ENCODE assay signal across 17 cellular contexts in the genomic region with DNA sequence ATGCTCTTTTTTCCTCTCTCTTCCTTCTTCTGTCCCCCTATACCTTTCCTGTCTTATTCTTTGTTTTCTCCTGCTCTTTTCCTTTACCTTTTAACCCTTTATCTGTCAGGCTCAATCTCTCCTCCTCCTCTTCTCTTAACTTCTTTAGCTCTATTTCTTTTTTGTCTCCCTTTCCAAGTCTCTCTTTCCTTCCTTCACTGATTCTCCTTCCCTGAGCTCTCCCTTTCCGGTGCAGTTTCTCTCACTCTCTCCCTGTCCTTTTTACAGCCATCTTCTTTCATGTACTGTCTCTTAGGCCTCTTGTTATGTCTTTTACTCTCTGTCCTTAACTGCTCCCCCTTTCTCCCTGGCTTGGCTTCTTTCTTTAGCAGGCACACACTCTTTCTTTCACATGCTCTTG.
"Had no signal": no experiment of that assay in that cellular context is flagged by ENCODE, and none has a peak within 500 bp of the region (broad histone marks: within the 10 kb centered on the region; RNA-seq: fewer than 3 reads in every experiment).

No MANE protein-coding gene starts in this region.

- H3K4me3 Mint-ChIP-seq: activated CD8-positive, alpha-beta T cell treated with anti-CD3 and anti-CD28 coated beads for 36 hours; activated naive CD4-positive, alpha-beta T cell treated with anti-CD3 and anti-CD28 coated beads, Interleukin-2, amount 10 ng/mL, durations not matched to agents 7 days and 5 days; immature natural killer cell; nephron had no signal

- H3K27ac ChIP-seq: breast epithelium, dorsolateral prefrontal cortex, esophagus squamous epithelium, uterus had no signal

- H3K27me3 ChIP-seq: breast epithelium, dorsolateral prefrontal cortex, esophagus squamous epithelium, uterus had no signal

- DNase-seq: activated CD4-positive, CD25-positive, alpha-beta regulatory T cell treated with anti-CD3 and anti-CD28 coated beads, Interleukin-2, amount 50 U/mL, for 72 hours; activated CD8-positive, alpha-beta memory T cell treated with anti-CD3 and anti-CD28 coated beads, Interleukin-2, amount 50 U/mL, for 4 hours; activated CD8-positive, alpha-beta T cell treated with anti-CD3 and anti-CD28 coated beads for 36 hours; activated naive CD4-positive, alpha-beta T cell treated with anti-CD3 and anti-CD28 coated beads, Interleukin-2, amount 10 ng/mL, durations not matched to agents 7 days and 5 days; dorsolateral prefrontal cortex; esophagus squamous epithelium; foreskin fibroblast; immature natural killer cell; left cardiac atrium; mucosa of descending colon; stimulated activated CD4-positive, alpha-beta T cell treated with anti-CD3 and anti-CD28 coated beads, Interleukin-2, amount 100 ng/mL, for 48 hours; SW 1271; T-helper 9 cell; uterus had no signal

- H3K9me3 Mint-ChIP-seq: immature natural killer cell had no signal

- H3K27me3 Mint-ChIP-seq: activated CD8-positive, alpha-beta T cell treated with anti-CD3 and anti-CD28 coated beads for 36 hours; activated naive CD4-positive, alpha-beta T cell treated with anti-CD3 and anti-CD28 coated beads, Interleukin-2, amount 10 ng/mL, durations not matched to agents 7 days and 5 days had no signal

- H3K36me3 ChIP-seq: breast epithelium, uterus had no signal

- ATAC-seq: activated CD8-positive, alpha-beta T cell treated with anti-CD3 and anti-CD28 coated beads for 36 hours; left cardiac atrium; mucosa of descending colon had no signal

- H3K4me3 ChIP-seq: breast epithelium, dorsolateral prefrontal cortex, esophagus squamous epithelium, lung, mucosa of descending colon, uterus had no signal

- H3K4me1 ChIP-seq: breast epithelium, esophagus squamous epithelium, uterus had no signal

- H3K27ac Mint-ChIP-seq: activated CD8-positive, alpha-beta T cell treated with anti-CD3 and anti-CD28 coated beads for 36 hours; activated naive CD4-positive, alpha-beta T cell treated with anti-CD3 and anti-CD28 coated beads, Interleukin-2, amount 10 ng/mL, durations not matched to agents 7 days and 5 days; nephron had no signal

- H3K9me3 ChIP-seq: breast epithelium, esophagus squamous epithelium, mucosa of descending colon, uterus had no signal
